In genomic region chr9:120532475-120532874, GRCh38 we compare ENCODE assay signal across 2 cellular contexts.
TF ChIP-seq lines count a peak whose summit lies in the region.

No MANE protein-coding gene starts in this region.

TF ChIP-seq in HCT116, 20 proteins besides CTCF, POLR2A, EP300 and RAD21 (continued from another document):
- TF ChIP-seq, protein P1, sequence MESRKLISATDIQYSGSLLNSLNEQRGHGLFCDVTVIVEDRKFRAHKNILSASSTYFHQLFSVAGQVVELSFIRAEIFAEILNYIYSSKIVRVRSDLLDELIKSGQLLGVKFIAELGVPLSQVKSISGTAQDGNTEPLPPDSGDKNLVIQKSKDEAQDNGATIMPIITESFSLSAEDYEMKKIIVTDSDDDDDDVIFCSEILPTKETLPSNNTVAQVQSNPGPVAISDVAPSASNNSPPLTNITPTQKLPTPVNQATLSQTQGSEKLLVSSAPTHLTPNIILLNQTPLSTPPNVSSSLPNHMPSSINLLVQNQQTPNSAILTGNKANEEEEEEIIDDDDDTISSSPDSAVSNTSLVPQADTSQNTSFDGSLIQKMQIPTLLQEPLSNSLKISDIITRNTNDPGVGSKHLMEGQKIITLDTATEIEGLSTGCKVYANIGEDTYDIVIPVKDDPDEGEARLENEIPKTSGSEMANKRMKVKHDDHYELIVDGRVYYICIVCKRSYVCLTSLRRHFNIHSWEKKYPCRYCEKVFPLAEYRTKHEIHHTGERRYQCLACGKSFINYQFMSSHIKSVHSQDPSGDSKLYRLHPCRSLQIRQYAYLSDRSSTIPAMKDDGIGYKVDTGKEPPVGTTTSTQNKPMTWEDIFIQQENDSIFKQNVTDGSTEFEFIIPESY (IDR thresholded peaks at IDR 0.05; ENCODE audit: extremely low read depth, insufficient replicate concordance, low read length), result no peak
- no peak for TF ChIP-seq POLR2AphosphoS5 (IDR thresholded peaks at IDR 0.05; ENCODE audit: low read depth, low read length)
- TF ChIP-seq REST (IDR thresholded peaks at IDR 0.05; ENCODE audit: low read depth), result no peak
- TF ChIP-seq SRF (IDR thresholded peaks at IDR 0.05; ENCODE audit: low read depth), result no peak
- TF ChIP-seq ZFX (IDR thresholded peaks at IDR 0.05), result no peak

TF ChIP-seq in WTC11, 78 proteins besides CTCF, POLR2A, EP300 and RAD21 (continued from another document):
- TF ChIP-seq, protein P2, sequence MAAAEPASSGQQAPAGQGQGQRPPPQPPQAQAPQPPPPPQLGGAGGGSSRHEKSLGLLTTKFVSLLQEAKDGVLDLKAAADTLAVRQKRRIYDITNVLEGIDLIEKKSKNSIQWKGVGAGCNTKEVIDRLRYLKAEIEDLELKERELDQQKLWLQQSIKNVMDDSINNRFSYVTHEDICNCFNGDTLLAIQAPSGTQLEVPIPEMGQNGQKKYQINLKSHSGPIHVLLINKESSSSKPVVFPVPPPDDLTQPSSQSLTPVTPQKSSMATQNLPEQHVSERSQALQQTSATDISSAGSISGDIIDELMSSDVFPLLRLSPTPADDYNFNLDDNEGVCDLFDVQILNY (CRISPR knock-in tag; IDR thresholded peaks at IDR 0.05), result no peak
- TF ChIP-seq, protein P3, sequence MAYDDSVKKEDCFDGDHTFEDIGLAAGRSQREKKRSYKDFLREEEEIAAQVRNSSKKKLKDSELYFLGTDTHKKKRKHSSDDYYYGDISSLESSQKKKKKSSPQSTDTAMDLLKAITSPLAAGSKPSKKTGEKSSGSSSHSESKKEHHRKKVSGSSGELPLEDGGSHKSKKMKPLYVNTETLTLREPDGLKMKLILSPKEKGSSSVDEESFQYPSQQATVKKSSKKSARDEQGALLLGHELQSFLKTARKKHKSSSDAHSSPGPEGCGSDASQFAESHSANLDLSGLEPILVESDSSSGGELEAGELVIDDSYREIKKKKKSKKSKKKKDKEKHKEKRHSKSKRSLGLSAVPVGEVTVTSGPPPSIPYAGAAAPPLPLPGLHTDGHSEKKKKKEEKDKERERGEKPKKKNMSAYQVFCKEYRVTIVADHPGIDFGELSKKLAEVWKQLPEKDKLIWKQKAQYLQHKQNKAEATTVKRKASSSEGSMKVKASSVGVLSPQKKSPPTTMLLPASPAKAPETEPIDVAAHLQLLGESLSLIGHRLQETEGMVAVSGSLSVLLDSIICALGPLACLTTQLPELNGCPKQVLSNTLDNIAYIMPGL (CRISPR knock-in tag; IDR thresholded peaks at IDR 0.05), result no peak
- no peak for TF ChIP-seq ZNF396 (CRISPR knock-in tag; IDR thresholded peaks at IDR 0.05; ENCODE audit: borderline replicate concordance)
- no peak for TF ChIP-seq NR3C1 (CRISPR knock-in tag; conservative IDR thresholded peaks at IDR 0.05; ENCODE audit: low read depth)
- TF ChIP-seq ZNF138 (CRISPR knock-in tag; conservative IDR thresholded peaks at IDR 0.05), result no peak
- TF ChIP-seq PREB (CRISPR knock-in tag; IDR thresholded peaks at IDR 0.05; ENCODE audit: borderline replicate concordance), result no peak
- TF ChIP-seq FOXK1 (CRISPR knock-in tag; IDR thresholded peaks at IDR 0.05), result no peak
- no peak for TF ChIP-seq NFYB (CRISPR knock-in tag; conservative IDR thresholded peaks at IDR 0.05; ENCODE audit: low read depth)
- TF ChIP-seq ARID4B (CRISPR knock-in tag; IDR thresholded peaks at IDR 0.05; ENCODE audit: borderline replicate concordance), result no peak
- no peak for TF ChIP-seq ZNF263 (CRISPR knock-in tag; IDR thresholded peaks at IDR 0.05; ENCODE audit: low read depth)
- TF ChIP-seq GRHL2 (CRISPR knock-in tag; IDR thresholded peaks at IDR 0.05; ENCODE audit: insufficient replicate concordance, severe bottlenecking), result no peak
- TF ChIP-seq, protein P4, sequence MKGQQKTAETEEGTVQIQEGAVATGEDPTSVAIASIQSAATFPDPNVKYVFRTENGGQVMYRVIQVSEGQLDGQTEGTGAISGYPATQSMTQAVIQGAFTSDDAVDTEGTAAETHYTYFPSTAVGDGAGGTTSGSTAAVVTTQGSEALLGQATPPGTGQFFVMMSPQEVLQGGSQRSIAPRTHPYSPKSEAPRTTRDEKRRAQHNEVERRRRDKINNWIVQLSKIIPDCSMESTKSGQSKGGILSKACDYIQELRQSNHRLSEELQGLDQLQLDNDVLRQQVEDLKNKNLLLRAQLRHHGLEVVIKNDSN (CRISPR knock-in tag; IDR thresholded peaks at IDR 0.05), result no peak
- TF ChIP-seq CREM (CRISPR knock-in tag; IDR thresholded peaks at IDR 0.05), result no peak
- no peak for TF ChIP-seq CBFB (CRISPR knock-in tag; IDR thresholded peaks at IDR 0.05; ENCODE audit: low read depth)
